Comparison of ENCODE assay signal across 10 cellular contexts in genomic region chr6:27679308-27679967, GRCh38.
DNase-seq lines count a peak whose midpoint lies in the region; ATAC-seq and TF ChIP-seq lines count a peak whose summit lies in the region.
"Had no signal": no experiment of that assay in that cellular context is flagged by ENCODE, and none has a peak within 500 bp of the region (broad histone marks: within the 10 kb centered on the region; RNA-seq: fewer than 3 reads in every experiment).

No MANE protein-coding gene starts in this region.

- H3K27ac Mint-ChIP-seq in CD4-positive, alpha-beta memory T cell: peak overlapping the region in 5 of 7 donors; percentile 11 to 99 (median 86)
- no peak overlapping the region for H3K27ac Mint-ChIP-seq in mesothelial cell of epicardium

- 6% methylated on average over 27 of the region's 27 CpGs for WGBS in HUES64

- CTCF ChIA-PET in CD4-positive, alpha-beta memory T cell (lab: Charles Lee; ENCODE audit: partially characterized antibody): interaction anchor here (2.5 kb wide), 1 partner anchor 9 kb away, joined by 6 read pairs; no protein-coding TSS in a partner anchor

- H3K4me1 ChIP-seq in CD4-positive, alpha-beta memory T cell (ENCODE audit: insufficient read depth, low read length): no peaks in the 10 kb centered on the region
- no peaks in the 10 kb centered on the region; the same call in 1 of the 2 replicates for H3K4me1 ChIP-seq in HUES64 (ENCODE audit: insufficient read depth, low read length)

- H3K9me3 ChIP-seq in CD4-positive, alpha-beta memory T cell (ENCODE audit: control insufficient read depth in 1 of 2, low read length in 2 of 2): no peaks in the 10 kb centered on the region
- H3K9me3 ChIP-seq in HUES64 (ENCODE audit: insufficient read depth, low read depth, low read length): no peaks in the 10 kb centered on the region
- H3K9me3 ChIP-seq: tibial nerve had no signal

- no peak for DNase-seq in CD4-positive, alpha-beta memory T cell
- peak; percentile 55 for DNase-seq in ecto neural progenitor cell (ENCODE audit: low spot score)
- no peak for DNase-seq in mesothelial cell of epicardium (ENCODE audit: low spot score in 2 of 2, unreplicated experiment in 2 of 2)
- DNase-seq in NCI-H524 (lab: John Stamatoyannopoulos, UW): no peak
- no peak for DNase-seq in NCI-H446 (lab: John Stamatoyannopoulos, UW)
- DNase-seq in GOT3 (lab: John Stamatoyannopoulos, UW): no peak

- no peak overlapping the region for H3K9ac ChIP-seq in HUES64 (ENCODE audit: low read depth, low read length)

- H3K36me3 ChIP-seq in CD4-positive, alpha-beta memory T cell (ENCODE audit: insufficient read depth, low read length): no peaks in the 10 kb centered on the region
- no peaks in the 10 kb centered on the region for H3K36me3 ChIP-seq in HUES64 (ENCODE audit: insufficient read depth, low read length)
- H3K36me3 ChIP-seq: tibial nerve had no signal

- H3K9me3 Mint-ChIP-seq in CD4-positive, alpha-beta memory T cell: peaks cover 2 to 41% (median 25%) of the 10 kb centered on the region in 8 donors
- no peaks in the 10 kb centered on the region for H3K9me3 Mint-ChIP-seq in mesothelial cell of epicardium

- no peak overlapping the region for H3K27ac ChIP-seq in CD4-positive, alpha-beta memory T cell (ENCODE audit: low read depth, low read length)
- H3K27ac ChIP-seq in HUES64 (ENCODE audit: low read depth, low read length): no peak overlapping the region
- H3K27ac ChIP-seq: tibial nerve had no signal

- intact Hi-C loops in CD4-positive, alpha-beta memory T cell (cut with micrococcal nuclease): loop anchor here (10.0 kb wide), 1 partner anchor 135 kb away; no protein-coding TSS in a partner anchor

- H3K36me3 Mint-ChIP-seq in CD4-positive, alpha-beta memory T cell: peaks cover 0 to 3% of the 10 kb centered on the region in 2 donors
- H3K36me3 Mint-ChIP-seq in mesothelial cell of epicardium: no peaks in the 10 kb centered on the region

- peaks cover 51 to 54% of the 10 kb centered on the region in 2 donors for H3K27me3 Mint-ChIP-seq in CD4-positive, alpha-beta memory T cell
- H3K27me3 Mint-ChIP-seq in mesothelial cell of epicardium (ENCODE audit: low read depth): peaks cover 70% of the 10 kb centered on the region

- TF ChIP-seq CTCF in mesothelial cell of epicardium (IDR thresholded peaks at IDR 0.05; ENCODE audit: unreplicated experiment): no peak

- POLR2A ChIA-PET in CD4-positive, alpha-beta memory T cell (lab: Charles Lee; ENCODE audit: partially characterized antibody): no interaction called here

- no peak for ATAC-seq in GM18520 (IDR thresholded peaks at IDR 0.05; ENCODE audit: unreplicated experiment)

- H3K4me3 ChIP-seq in CD4-positive, alpha-beta memory T cell (ENCODE audit: low read length in 2 of 2): no peak overlapping the region
- H3K4me3 ChIP-seq in HUES64 (ENCODE audit: low read length): peak overlapping the region; percentile 65
- H3K4me3 ChIP-seq: K562, tibial nerve had no signal

- H3K4me3 Mint-ChIP-seq in CD4-positive, alpha-beta memory T cell: peak overlapping the region in 5 of 8 donors; percentile 14 to 66 (median 47)
- H3K4me3 Mint-ChIP-seq in mesothelial cell of epicardium: peak overlapping the region; percentile 77

- H3K27me3 ChIP-seq in CD4-positive, alpha-beta memory T cell (ENCODE audit: insufficient read depth, low read length): peaks cover 34% of the 10 kb centered on the region
- peaks cover 70% of the 10 kb centered on the region for H3K27me3 ChIP-seq in HUES64 (ENCODE audit: insufficient read depth, low read length)

- peaks cover 0 to 14% (median 4%) of the 10 kb centered on the region in 4 donors for H3K4me1 Mint-ChIP-seq in CD4-positive, alpha-beta memory T cell
- H3K4me1 Mint-ChIP-seq in mesothelial cell of epicardium: peaks cover 26% of the 10 kb centered on the region
